Comparison of ENCODE assay signal across 10 cellular contexts in genomic region chr1:23837905-23838304, GRCh38. TPM values are rescaled to one million over a fixed set of nuclear protein-coding genes. Genes with fewer than 3 reads are reported as not detected.
DNase-seq lines count a peak whose midpoint lies in the region; ATAC-seq, FAIRE-seq and TF ChIP-seq lines count a peak whose summit lies in the region.
"Had no signal": no experiment of that assay in that cellular context is flagged by ENCODE, and none has a peak within 500 bp of the region (broad histone marks: within the 10 kb centered on the region; RNA-seq: fewer than 3 reads in every experiment).

No MANE protein-coding gene starts in this region.

- H3K4me1 ChIP-seq in A549 = peaks cover 6% of the 10 kb centered on the region; the same call in 1 of the 3 replicates
- H3K4me1 ChIP-seq in K562 (replicated peaks in 1 of 2; ENCODE audit: control insufficient read depth in 2 of 2, insufficient read depth in 2 of 2, low read length in 2 of 2) = peaks cover 5 to 8% of the 10 kb centered on the region in 2 experiments; a peak in 4 of 5 replicates

- no peaks in the 10 kb centered on the region for H4K20me1 ChIP-seq in K562 (replicated peaks; ENCODE audit: control insufficient read depth, insufficient read depth, low read length)

- TF ChIP-seq RAD21 in A549 (conservative IDR thresholded peaks at IDR 0.05 in 1 of 2, IDR thresholded peaks at IDR 0.05 in 1 of 2) (no peak), K562 (CRISPR knock-in tag; conservative IDR thresholded peaks at IDR 0.05 in 1 of 2, IDR thresholded peaks at IDR 0.05 in 1 of 2) (no peak)

- no peaks in the 10 kb centered on the region for H3K36me3 ChIP-seq in K562 (ENCODE audit: control insufficient read depth, insufficient read depth, low read length)

- H3K4me3 ChIP-seq in A549 (peak overlapping the region; percentile 52), K562 (peak overlapping the region; percentile 38)

- TF ChIP-seq EP300 in A549 (IDR thresholded peaks at IDR 0.05) (no peak), K562 (IDR thresholded peaks at IDR 0.05; ENCODE audit: low read length) (no peak)

- in situ Hi-C loops in K562 (cut with MboI) = no loop called here

- no peak overlapping the region for H3K27ac Mint-ChIP-seq in memory B cell

- BruUV-seq in K562 (replicated peaks; lab: Mats Ljungman, UMichigan) = no TSS peak

- no peaks in the 10 kb centered on the region for H3K9me3 Mint-ChIP-seq in memory B cell

- FAIRE-seq in A549 (lab: Jason Lieb, UNC) (no peak), K562 (lab: Jason Lieb, UNC) (no peak)
- FAIRE-seq: D721Med had no signal

- peaks cover 2% of the 10 kb centered on the region for H3K27me3 Mint-ChIP-seq in memory B cell

- TF ChIP-seq POLR2A in A549 (IDR thresholded peaks at IDR 0.05; ENCODE audit: low read length) (no peak), K562 (conservative IDR thresholded peaks at IDR 0.05) (no peak)

- TF ChIP-seq CTCF in A549 (IDR thresholded peaks at IDR 0.05) = no peak
- no peak for TF ChIP-seq CTCF in K562 (IDR thresholded peaks at IDR 0.05 in 2 of 3, conservative IDR thresholded peaks at IDR 0.05 in 1 of 3; ENCODE audit: insufficient read depth in 2 of 3, low read depth in 1 of 3, low read length in 3 of 3)

- POLR2A ChIA-PET in A549 (lab: Yijun Ruan, JAX) = interaction anchor here (3.4 kb wide), 1 partner anchor 13 kb away, joined by 9 read pairs; the partner anchor contains the start of gene HMGCL
- POLR2A ChIA-PET in K562 (lab: Yijun Ruan, JAX) = interaction anchor here (0.6 kb wide), 1 partner anchor 57 kb away, joined by 5 read pairs; no protein-coding TSS in a partner anchor

- peak overlapping the region; percentile 32 to 88; a peak in 3 of 4 replicates for H3K9ac ChIP-seq in K562 (ENCODE audit: insufficient read depth in 1 of 2, low read depth in 2 of 2, low read length in 2 of 2)

- peaks cover 9% of the 10 kb centered on the region for H3K4me1 Mint-ChIP-seq in memory B cell

- H3K27ac ChIP-seq in A549 = peak overlapping the region in 1 of 2 experiments; percentile 72; a peak in 2 of 6 replicates
- H3K27ac ChIP-seq in K562 (ENCODE audit: extremely low read depth, low read depth, low read length) = no peak overlapping the region

- no peaks in the 10 kb centered on the region for H3K9me1 ChIP-seq in K562 (ENCODE audit: control insufficient read depth, insufficient read depth, low read length)

- intact Hi-C loops in K562 (cut with micrococcal nuclease) = no loop called here

- WGBS in A549 (ENCODE audit: missing lambda C conversion rate) = 13% methylated on average over 11 of the region's 13 CpGs
- WGBS in K562 (ENCODE audit: insufficient coverage, low coverage, missing lambda C conversion rate) = 8% methylated on average over 12 of the region's 13 CpGs

- H3K4me2 ChIP-seq in A549 (peak overlapping the region; percentile 92), K562 (ENCODE audit: insufficient read depth, low read length) (peak overlapping the region; percentile 85)

- H3K36me3 Mint-ChIP-seq in memory B cell = no peaks in the 10 kb centered on the region

- no peak for DNase-seq in A549 (ENCODE audit: low read depth in 1 of 2, low spot score in 1 of 2)
- DNase-seq in K562 (ENCODE audit: extremely low read depth in 1 of 4, low spot score in 3 of 4) = peak in 1 of 4 experiments; percentile 4
- peak in 1 of 2 donors; percentile 30 for DNase-seq in memory B cell (ENCODE audit: low spot score in 2 of 2)
- DNase-seq in 8988T = no peak
- no peak for DNase-seq in NCI-H1417 (lab: John Stamatoyannopoulos, UW)
- DNase-seq: NCI-H187 treated with DMSO at 0.1 percent for 48 hours had no signal

- H3K9me3 ChIP-seq in A549 (no peaks in the 10 kb centered on the region), K562 (replicated peaks; ENCODE audit: control insufficient read depth, insufficient read depth, low read depth, low read length) (no peaks in the 10 kb centered on the region)

- no peaks in the 10 kb centered on the region for H3K27me3 ChIP-seq in K562 (ENCODE audit: control insufficient read depth in 2 of 2, insufficient read depth in 2 of 2, low read length in 2 of 2)

- peak overlapping the region; percentile 90 for H2AFZ ChIP-seq in K562 (ENCODE audit: low read depth, low read length)

- H3K4me3 Mint-ChIP-seq in memory B cell = peak overlapping the region; percentile 65

- CTCF ChIA-PET in A549 (lab: Yijun Ruan, JAX) (interaction anchor here (1.1 to 1.6 kb wide), 2 partner anchors 27 to 32 kb away, joined by 3 to 7 read pairs; no protein-coding TSS in a partner anchor), K562 (lab: Yijun Ruan, JAX; ENCODE audit: low intra/inter-chr PET ratio) (no interaction called here)

- ATAC-seq in A549 (peak; percentile 55 to 59; a peak in 4 of 6 replicates), HG03135 (IDR thresholded peaks at IDR 0.05; ENCODE audit: unreplicated experiment) (peak; percentile 13), K562 (peak; percentile 44), memory B cell (ENCODE audit: low read depth) (no peak), HG02970 (IDR thresholded peaks at IDR 0.05; ENCODE audit: low FRiP score, unreplicated experiment) (no peak), GM18870 (IDR thresholded peaks at IDR 0.05; ENCODE audit: unreplicated experiment) (no peak)

- H3K79me2 ChIP-seq in K562 (ENCODE audit: control insufficient read depth, insufficient read depth, low read length) = no peaks in the 10 kb centered on the region

RNA-seq across cellular contexts. Expression of gene HMGCL, which starts 12.7 kb away (rescaled TPM):
- polyA plus RNA-seq in A549 (2011; rRNA removed) = 18.0 and 18.9 TPM in 2 replicates
- 7.9 and 9.7 TPM in 2 replicates for polyA plus RNA-seq in A549 (2012; cell fraction: cytosol; rRNA removed)
- polyA plus RNA-seq in A549 (2012; cell fraction: nucleus; rRNA removed) = 8.1 and 9.5 TPM in 2 replicates
- 9.7 to 11.5 TPM (median 10.9 TPM) in 3 replicates for polyA plus RNA-seq in A549 (2017; fragmentation: RNase III; extraction: RNeasy Plus Mini Kit Qiagen cat#74134 plus additional on column Dnase treatment)
- polyA minus RNA-seq in A549 (2011; rRNA and poly(A)+ RNA removed) = 10.6 and 12.6 TPM in 2 replicates
- total RNA-seq in K562 (2011; cell fraction: chromatin; rRNA removed; ENCODE audit: low replicate concordance) = 44.6 and 54.9 TPM in 2 replicates
- total RNA-seq in K562 (2011; cell fraction: nucleolus; rRNA removed) = 33.6 and 36.7 TPM in 2 replicates
- total RNA-seq in K562 (2011; cell fraction: nucleoplasm; rRNA removed) = 43.8 and 70.2 TPM in 2 replicates
- total RNA-seq in K562 (2014; rRNA removed) = 24.2 TPM in 2 replicates
- 14.7 and 18.8 TPM in 2 replicates for total RNA-seq in K562 (2014; rRNA removed; fragmentation: Illumina TruSeq; extraction: Trizol)
- total RNA-seq in K562 (2015; rRNA removed; fragmentation: Illumina TruSeq; extraction: Trizol) = 15.5 and 18.0 TPM in 2 replicates
- 19.5 and 20.3 TPM in 2 replicates for total RNA-seq in K562 (2021)
- 37.8 and 43.1 TPM in 2 replicates for polyA plus RNA-seq in K562 (2011; rRNA removed)
- polyA plus RNA-seq in K562 (2011; cell fraction: cytosol; rRNA removed) = 29.4 and 39.5 TPM in 2 replicates
- polyA plus RNA-seq in K562 (2011; cell fraction: nucleus; rRNA removed) = 22.1 and 29.0 TPM in 2 replicates
- 21.8 and 49.2 TPM in 2 replicates for polyA plus RNA-seq in K562 (2012)
- 22.6 and 23.9 TPM in 2 replicates for polyA plus RNA-seq in K562 (2014; fragmentation: Illumina TruSeq; extraction: Trizol)
- polyA plus RNA-seq in K562 (2014; fragmentation: Nextera tagmentation; extraction: Ambion mirVana) = 10 to 100 TPM; 73.0 to 82.2 TPM
- polyA plus RNA-seq in K562 (2014; rRNA removed) = 23.2 and 24.6 TPM in 2 replicates
- 26.6 and 26.7 TPM in 2 replicates for polyA minus RNA-seq in K562 (2011; rRNA and poly(A)+ RNA removed)
- 9.7 and 10.6 TPM in 2 replicates for polyA minus RNA-seq in K562 (2011; cell fraction: cytosol; rRNA and poly(A)+ RNA removed)
- 8.5 and 13.7 TPM in 2 replicates for polyA minus RNA-seq in K562 (2011; cell fraction: nucleus; rRNA and poly(A)+ RNA removed)

RNA-seq across cellular contexts. Expression of gene FUCA1, which starts 30.2 kb away (rescaled TPM):
- polyA plus RNA-seq in A549 (2011; rRNA removed) (14.8 and 16.1 TPM in 2 replicates), A549 (2017; fragmentation: RNase III; extraction: RNeasy Plus Mini Kit Qiagen cat#74134 plus additional on column Dnase treatment) (9.0 to 10.8 TPM (median 9.7 TPM) in 3 replicates), K562 (2011; rRNA removed) (17.6 and 20.5 TPM in 2 replicates), K562 (2014; fragmentation: Illumina TruSeq; extraction: Trizol) (16.0 and 18.2 TPM in 2 replicates), K562 (2014; fragmentation: Nextera tagmentation; extraction: Ambion mirVana) (1 to 10 TPM; 7.0 to 8.2 TPM), K562 (2014; rRNA removed) (10.6 and 11.8 TPM in 2 replicates)
- polyA plus RNA-seq in A549 (2012; cell fraction: cytosol; rRNA removed) = 4.0 and 5.0 TPM in 2 replicates
- 4.9 and 5.1 TPM in 2 replicates for polyA plus RNA-seq in A549 (2012; cell fraction: nucleus; rRNA removed)
- polyA minus RNA-seq in A549 (2011; rRNA and poly(A)+ RNA removed) = 3.6 and 3.8 TPM in 2 replicates
- total RNA-seq in K562 (2011; cell fraction: chromatin; rRNA removed; ENCODE audit: low replicate concordance) = 11.3 and 16.3 TPM in 2 replicates
- total RNA-seq in K562 (2011; cell fraction: nucleolus; rRNA removed) = 19.7 and 20.7 TPM in 2 replicates
- total RNA-seq in K562 (2011; cell fraction: nucleoplasm; rRNA removed) = 20.1 and 22.9 TPM in 2 replicates
- total RNA-seq in K562 (2014; rRNA removed) (12.8 and 13.1 TPM in 2 replicates), K562 (2014; rRNA removed; fragmentation: Illumina TruSeq; extraction: Trizol) (16.4 and 18.5 TPM in 2 replicates), K562 (2015; rRNA removed; fragmentation: Illumina TruSeq; extraction: Trizol) (13.2 and 14.9 TPM in 2 replicates), K562 (2021) (12.3 and 13.5 TPM in 2 replicates)
- 10.3 and 13.5 TPM in 2 replicates for polyA plus RNA-seq in K562 (2011; cell fraction: cytosol; rRNA removed)
- 5.5 and 7.5 TPM in 2 replicates for polyA plus RNA-seq in K562 (2011; cell fraction: nucleus; rRNA removed)
- polyA plus RNA-seq in K562 (2012) = 11.3 and 20.4 TPM in 2 replicates
- 20.7 and 23.0 TPM in 2 replicates for polyA minus RNA-seq in K562 (2011; rRNA and poly(A)+ RNA removed)
- 6.9 and 8.2 TPM in 2 replicates for polyA minus RNA-seq in K562 (2011; cell fraction: cytosol; rRNA and poly(A)+ RNA removed)
- 2.4 and 4.1 TPM in 2 replicates for polyA minus RNA-seq in K562 (2011; cell fraction: nucleus; rRNA and poly(A)+ RNA removed)

RNA-seq across cellular contexts. Expression of gene GALE, which starts 37.4 kb away (rescaled TPM):
- polyA plus RNA-seq in A549 (2011; rRNA removed) (38.9 and 39.9 TPM in 2 replicates), A549 (2017; fragmentation: RNase III; extraction: RNeasy Plus Mini Kit Qiagen cat#74134 plus additional on column Dnase treatment) (45.6 to 48.1 TPM (median 46.9 TPM) in 3 replicates), K562 (2011; rRNA removed) (88.3 and 104 TPM in 2 replicates), K562 (2014; fragmentation: Illumina TruSeq; extraction: Trizol) (96.6 and 108 TPM in 2 replicates), K562 (2014; fragmentation: Nextera tagmentation; extraction: Ambion mirVana) (10 to 100 TPM in 1 of 2 experiments, 1 to 10 TPM in 1; 8.4 to 48.4 TPM), K562 (2014; rRNA removed) (125 and 139 TPM in 2 replicates)
- polyA plus RNA-seq in A549 (2012; cell fraction: cytosol; rRNA removed) = 84.8 and 93.4 TPM in 2 replicates
- polyA plus RNA-seq in A549 (2012; cell fraction: nucleus; rRNA removed) = 123 and 128 TPM in 2 replicates
- 30.3 and 35.6 TPM in 2 replicates for polyA minus RNA-seq in A549 (2011; rRNA and poly(A)+ RNA removed)
- total RNA-seq in K562 (2011; cell fraction: chromatin; rRNA removed; ENCODE audit: low replicate concordance) = 48.0 and 134 TPM in 2 replicates
- total RNA-seq in K562 (2011; cell fraction: nucleolus; rRNA removed) = 107 and 108 TPM in 2 replicates
- total RNA-seq in K562 (2011; cell fraction: nucleoplasm; rRNA removed) = 54.4 and 66.4 TPM in 2 replicates
- total RNA-seq in K562 (2014; rRNA removed) (130 and 133 TPM in 2 replicates), K562 (2014; rRNA removed; fragmentation: Illumina TruSeq; extraction: Trizol) (36.8 and 48.3 TPM in 2 replicates), K562 (2015; rRNA removed; fragmentation: Illumina TruSeq; extraction: Trizol) (86.2 and 91.3 TPM in 2 replicates), K562 (2021) (108 and 112 TPM in 2 replicates)
- polyA plus RNA-seq in K562 (2011; cell fraction: cytosol; rRNA removed) = 132 and 175 TPM in 2 replicates
- polyA plus RNA-seq in K562 (2011; cell fraction: nucleus; rRNA removed) = 105 and 111 TPM in 2 replicates
- polyA plus RNA-seq in K562 (2012) = 89.3 and 129 TPM in 2 replicates
- polyA minus RNA-seq in K562 (2011; rRNA and poly(A)+ RNA removed) = 33.6 and 40.5 TPM in 2 replicates
- polyA minus RNA-seq in K562 (2011; cell fraction: cytosol; rRNA and poly(A)+ RNA removed) = 29.0 and 36.3 TPM in 2 replicates
- polyA minus RNA-seq in K562 (2011; cell fraction: nucleus; rRNA and poly(A)+ RNA removed) = 28.5 and 41.0 TPM in 2 replicates

RNA-seq across cellular contexts. Expression of gene LYPLA2, which starts 47.0 kb away (rescaled TPM):
- polyA plus RNA-seq in A549 (2011; rRNA removed) (17.8 and 26.0 TPM in 2 replicates), A549 (2017; fragmentation: RNase III; extraction: RNeasy Plus Mini Kit Qiagen cat#74134 plus additional on column Dnase treatment) (43.8 to 49.2 TPM (median 46.7 TPM) in 3 replicates), K562 (2011; rRNA removed) (60.1 and 72.7 TPM in 2 replicates), K562 (2014; fragmentation: Illumina TruSeq; extraction: Trizol) (90.2 and 141 TPM in 2 replicates), K562 (2014; fragmentation: Nextera tagmentation; extraction: Ambion mirVana) (1 to 10 TPM; 3.9 to 9.9 TPM), K562 (2014; rRNA removed) (127 and 128 TPM in 2 replicates)
- 39.3 and 56.7 TPM in 2 replicates for polyA plus RNA-seq in A549 (2012; cell fraction: cytosol; rRNA removed)
- 67.9 and 84.5 TPM in 2 replicates for polyA plus RNA-seq in A549 (2012; cell fraction: nucleus; rRNA removed)
- 17.8 and 25.3 TPM in 2 replicates for polyA minus RNA-seq in A549 (2011; rRNA and poly(A)+ RNA removed)
- total RNA-seq in K562 (2011; cell fraction: chromatin; rRNA removed; ENCODE audit: low replicate concordance) = 27.3 and 126 TPM in 2 replicates
- total RNA-seq in K562 (2011; cell fraction: nucleolus; rRNA removed) = 89.4 and 103 TPM in 2 replicates
- total RNA-seq in K562 (2011; cell fraction: nucleoplasm; rRNA removed) = 56.7 and 62.0 TPM in 2 replicates
- total RNA-seq in K562 (2014; rRNA removed) (126 and 144 TPM in 2 replicates), K562 (2014; rRNA removed; fragmentation: Illumina TruSeq; extraction: Trizol) (17.4 and 25.8 TPM in 2 replicates), K562 (2015; rRNA removed; fragmentation: Illumina TruSeq; extraction: Trizol) (56.5 and 58.4 TPM in 2 replicates), K562 (2021) (108 and 109 TPM in 2 replicates)
- 89.6 and 223 TPM in 2 replicates for polyA plus RNA-seq in K562 (2011; cell fraction: cytosol; rRNA removed)
- 141 and 217 TPM in 2 replicates for polyA plus RNA-seq in K562 (2011; cell fraction: nucleus; rRNA removed)
- polyA plus RNA-seq in K562 (2012) = 97.6 and 103 TPM in 2 replicates
- 21.3 and 39.9 TPM in 2 replicates for polyA minus RNA-seq in K562 (2011; rRNA and poly(A)+ RNA removed)
- 64.0 and 69.4 TPM in 2 replicates for polyA minus RNA-seq in K562 (2011; cell fraction: cytosol; rRNA and poly(A)+ RNA removed)
- polyA minus RNA-seq in K562 (2011; cell fraction: nucleus; rRNA and poly(A)+ RNA removed) = 25.7 and 26.4 TPM in 2 replicates

RNA-seq across cellular contexts. Expression of gene PITHD1, which starts 59.7 kb away (rescaled TPM):
- polyA plus RNA-seq in A549 (2011; rRNA removed) (34.0 and 41.0 TPM in 2 replicates), A549 (2017; fragmentation: RNase III; extraction: RNeasy Plus Mini Kit Qiagen cat#74134 plus additional on column Dnase treatment) (25.4 to 29.2 TPM (median 26.3 TPM) in 3 replicates), K562 (2011; rRNA removed) (159 and 167 TPM in 2 replicates), K562 (2014; fragmentation: Illumina TruSeq; extraction: Trizol) (133 and 138 TPM in 2 replicates), K562 (2014; fragmentation: Nextera tagmentation; extraction: Ambion mirVana) (10 to 100 TPM; 46.5 to 51.7 TPM), K562 (2014; rRNA removed) (159 and 175 TPM in 2 replicates)
- 32.4 and 33.3 TPM in 2 replicates for polyA plus RNA-seq in A549 (2012; cell fraction: cytosol; rRNA removed)
- polyA plus RNA-seq in A549 (2012; cell fraction: nucleus; rRNA removed) = 14.6 and 24.5 TPM in 2 replicates
- 7.8 and 9.3 TPM in 2 replicates for polyA minus RNA-seq in A549 (2011; rRNA and poly(A)+ RNA removed)
- 96.3 and 113 TPM in 2 replicates for total RNA-seq in K562 (2011; cell fraction: chromatin; rRNA removed; ENCODE audit: low replicate concordance)
- 53.2 and 60.7 TPM in 2 replicates for total RNA-seq in K562 (2011; cell fraction: nucleolus; rRNA removed)
- 112 and 144 TPM in 2 replicates for total RNA-seq in K562 (2011; cell fraction: nucleoplasm; rRNA removed)
- total RNA-seq in K562 (2014; rRNA removed) (149 and 175 TPM in 2 replicates), K562 (2014; rRNA removed; fragmentation: Illumina TruSeq; extraction: Trizol) (172 and 175 TPM in 2 replicates), K562 (2015; rRNA removed; fragmentation: Illumina TruSeq; extraction: Trizol) (144 and 151 TPM in 2 replicates), K562 (2021) (126 and 141 TPM in 2 replicates)
- 81.9 and 157 TPM in 2 replicates for polyA plus RNA-seq in K562 (2011; cell fraction: cytosol; rRNA removed)
- 74.8 and 105 TPM in 2 replicates for polyA plus RNA-seq in K562 (2011; cell fraction: nucleus; rRNA removed)
- 80.0 and 120 TPM in 2 replicates for polyA plus RNA-seq in K562 (2012)
- 59.4 and 74.4 TPM in 2 replicates for polyA minus RNA-seq in K562 (2011; rRNA and poly(A)+ RNA removed)
- polyA minus RNA-seq in K562 (2011; cell fraction: cytosol; rRNA and poly(A)+ RNA removed) = 29.4 and 34.5 TPM in 2 replicates
- polyA minus RNA-seq in K562 (2011; cell fraction: nucleus; rRNA and poly(A)+ RNA removed) = 17.0 and 32.8 TPM in 2 replicates

Comparison
In these comparisons a context has a peak if more than half of its experiments do, and no peak if none do; other contexts are left out.
1. ATAC-seq: peak in A549 (2 of 2), HG03135 (single experiment) and K562 (single experiment); none in memory B cell (single experiment), HG02970 (single experiment) and GM18870 (single experiment).